In the genomic region with DNA sequence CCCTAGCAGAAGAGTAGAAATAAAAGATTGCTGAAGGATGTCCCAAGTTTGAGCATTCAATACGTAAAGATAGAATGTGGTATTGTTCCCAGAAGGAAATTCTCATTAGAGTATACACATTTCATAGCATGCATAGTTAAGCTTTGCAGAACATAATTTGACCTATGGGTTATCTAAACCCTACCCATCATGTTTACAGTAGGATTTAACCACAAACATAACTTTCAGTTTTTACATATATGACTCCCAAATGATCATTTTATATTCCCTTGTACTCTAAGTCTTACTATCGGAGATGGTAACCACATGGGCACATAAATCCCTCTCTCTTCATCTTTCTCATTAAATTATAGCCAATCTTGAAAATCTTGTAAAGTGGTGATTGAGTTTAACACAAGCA, we compare ENCODE assay signal across 17 cellular contexts. TPM values are rescaled to one million over a fixed set of nuclear protein-coding genes. Genes with fewer than 3 reads are reported as not detected.
DNase-seq lines count a peak whose midpoint lies in the region; ATAC-seq, FAIRE-seq and TF ChIP-seq lines count a peak whose summit lies in the region.
"Had no signal": no experiment of that assay in that cellular context is flagged by ENCODE, and none has a peak within 500 bp of the region (broad histone marks: within the 10 kb centered on the region; RNA-seq: fewer than 3 reads in every experiment).

No MANE protein-coding gene starts in this region.

- H3K9me3 ChIP-seq in IMR-90 (ENCODE audit: control insufficient read depth, insufficient read depth, low read length) (no peaks in the 10 kb centered on the region), small intestine (ENCODE audit: control insufficient read depth, low read depth) (no peaks in the 10 kb centered on the region)
- H3K9me3 ChIP-seq: BLaER1 treated with 17β-estradiol and CSF1 and Interleukin-3, amounts not matched to agents 10 nM and 100 nM had no signal

- H3K23ac ChIP-seq in IMR-90 (ENCODE audit: low read depth, low read length) = no peak overlapping the region

- peaks cover 26% of the 10 kb centered on the region for H3K36me3 ChIP-seq in IMR-90 (ENCODE audit: control insufficient read depth, insufficient read depth, low read length)
- peaks cover 14 to 21% of the 10 kb centered on the region in 2 donors for H3K36me3 ChIP-seq in small intestine (ENCODE audit: control insufficient read depth in 2 of 2, insufficient read depth in 2 of 2, low read length in 2 of 2)

- H3K79me1 ChIP-seq in IMR-90 (ENCODE audit: low read depth in 1 of 2, low read length in 2 of 2) = peaks cover 5 to 11% of the 10 kb centered on the region in 2 experiments

- in situ Hi-C loops in IMR-90 (cut with MboI; ENCODE audit: low sequenced_read_pairs) = no loop called here

- no peak overlapping the region for H2BK20ac ChIP-seq in IMR-90 (ENCODE audit: low read depth, low read length)

- H3K9ac ChIP-seq in IMR-90 (ENCODE audit: low read depth, low read length) = no peak overlapping the region
- H3K9ac ChIP-seq: BLaER1 treated with 17β-estradiol and CSF1 and Interleukin-3, amounts not matched to agents 10 nM and 100 nM; GM23248 had no signal

- dilution Hi-C loops in IMR-90 (cut with HindIII; ENCODE audit: low sequenced_read_pairs, unreplicated experiment) = no loop called here

- no peaks in the 10 kb centered on the region for H3K9me1 ChIP-seq in IMR-90 (ENCODE audit: insufficient read depth, low read length)

- no peak overlapping the region for H2AK9ac ChIP-seq in IMR-90 (replicated peaks; ENCODE audit: low read depth, low read length, poor library complexity)

- H3K4me1 ChIP-seq in IMR-90 (ENCODE audit: control insufficient read depth, insufficient read depth, low read length) = peaks cover 2% of the 10 kb centered on the region; the same call in 1 of the 2 replicates
- no peaks in the 10 kb centered on the region for H3K4me1 ChIP-seq in small intestine (ENCODE audit: control insufficient read depth in 2 of 2, insufficient read depth in 1 of 2, low read depth in 1 of 2, low read length in 1 of 2)
- H3K4me1 ChIP-seq: BLaER1 treated with 17β-estradiol and CSF1 and Interleukin-3, amounts not matched to agents 10 nM and 100 nM had no signal

- TF ChIP-seq POLR2A in IMR-90 (IDR thresholded peaks at IDR 0.05; ENCODE audit: low read depth, low read length) = no peak

- H3K9me3 Mint-ChIP-seq in activated naive CD4-positive, alpha-beta T cell treated with anti-CD3 and anti-CD28 coated beads for 36 hours = no peaks in the 10 kb centered on the region
- H3K9me3 Mint-ChIP-seq in stimulated activated naive B cell treated with anti-CD40 and anti-IgM and Interleukin-4, amounts not matched to agents 10 μg/mL and 1 μg/mL and 100 μg/mL, for 72 hours = no peaks in the 10 kb centered on the region
- H3K9me3 Mint-ChIP-seq: CD4-positive, alpha-beta T cell had no signal

- no CpG with 5 or more reads among the region's 2 CpGs for WGBS in IMR-90 (ENCODE audit: extremely low coverage in 2 of 2, insufficient read length in 1 of 2), 2 experiments
- 90 to 96% (median 95%) methylated on average over 2 of the region's 2 CpGs for WGBS in small intestine, 3 donors

- no peak overlapping the region for H2BK120ac ChIP-seq in IMR-90 (ENCODE audit: low read depth, low read length)

- H4K91ac ChIP-seq in IMR-90 (ENCODE audit: insufficient read depth, low read depth, low read length) = no peak overlapping the region

- CTCF ChIA-PET in activated naive CD4-positive, alpha-beta T cell treated with anti-CD3 and anti-CD28 coated beads for 36 hours (lab: Charles Lee) = interaction anchor here (0.5 kb wide), 1 partner anchor 18 kb away, joined by 4 read pairs; no protein-coding TSS in a partner anchor
- CTCF ChIA-PET in IMR-90 (lab: Yijun Ruan, JAX) = no interaction called here

- no peaks in the 10 kb centered on the region for H4K20me1 ChIP-seq in IMR-90 (ENCODE audit: insufficient read depth, low read length)

- no peak overlapping the region for H3K56ac ChIP-seq in IMR-90 (ENCODE audit: extremely low read depth, insufficient read depth, low read length)

- intact Hi-C loops in activated naive CD4-positive, alpha-beta T cell treated with anti-CD3 and anti-CD28 coated beads for 36 hours (cut with micrococcal nuclease) = no loop called here
- intact Hi-C loops in IMR-90 (cut with micrococcal nuclease) = no loop called here

- H3K14ac ChIP-seq in IMR-90 (replicated peaks; ENCODE audit: low read depth, low read length) = no peak overlapping the region

- H3K4me3 ChIP-seq in IMR-90 (ENCODE audit: insufficient read depth, low read depth, low read length) (no peak overlapping the region), small intestine (ENCODE audit: low read depth in 1 of 2, low read length in 2 of 2) (no peak overlapping the region)
- H3K4me3 ChIP-seq: BLaER1 treated with 17β-estradiol and CSF1 and Interleukin-3, amounts not matched to agents 10 nM and 100 nM; GM12878; GM23248 had no signal

- H3K4ac ChIP-seq in IMR-90 (ENCODE audit: low read depth, low read length) = no peak overlapping the region

- H2AK5ac ChIP-seq in IMR-90 (ENCODE audit: low read depth, low read length) = no peak overlapping the region

- no peaks in the 10 kb centered on the region for H3K27me3 ChIP-seq in IMR-90 (ENCODE audit: control insufficient read depth, insufficient read depth, low read length)
- no peaks in the 10 kb centered on the region for H3K27me3 ChIP-seq in small intestine (ENCODE audit: control insufficient read depth in 2 of 2, insufficient read depth in 2 of 2, low read length in 2 of 2)
- H3K27me3 ChIP-seq: BLaER1 treated with 17β-estradiol and CSF1 and Interleukin-3, amounts not matched to agents 10 nM and 100 nM had no signal

- H3K18ac ChIP-seq in IMR-90 (ENCODE audit: low read depth, low read length) = no peak overlapping the region

- no peak for TF ChIP-seq CTCF in IMR-90 (conservative IDR thresholded peaks at IDR 0.05; ENCODE audit: low read depth, low read length)

- H4K5ac ChIP-seq in IMR-90 (ENCODE audit: low read depth, low read length) = no peak overlapping the region

- FAIRE-seq in small intestine (lab: Jason Lieb, UNC) = no peak
- FAIRE-seq: GM12878, GM18507, H54 had no signal

- no peak overlapping the region for H2AFZ ChIP-seq in IMR-90 (replicated peaks; ENCODE audit: low read length, poor library complexity)
- H2AFZ ChIP-seq: GM23248 had no signal

- ATAC-seq in IMR-90 (ENCODE audit: low read depth) (peak; percentile 78), GM18909 (IDR thresholded peaks at IDR 0.05; ENCODE audit: poor library complexity, unreplicated experiment) (no peak)
- no peak for ATAC-seq in stimulated activated naive B cell treated with anti-CD40 and anti-IgM and Interleukin-4, amounts not matched to agents 10 μg/mL and 1 μg/mL and 100 μg/mL, for 72 hours (replicated peaks)
- ATAC-seq: GM12878, HCT116 had no signal

- no TSS peak for BruUV-seq in IMR-90 (replicated peaks; lab: Mats Ljungman, UMichigan)

- H3K27ac Mint-ChIP-seq in activated naive CD4-positive, alpha-beta T cell treated with anti-CD3 and anti-CD28 coated beads for 36 hours = peak overlapping the region; percentile 17
- peak overlapping the region; percentile 66 for H3K27ac Mint-ChIP-seq in stimulated activated naive B cell treated with anti-CD40 and anti-IgM and Interleukin-4, amounts not matched to agents 10 μg/mL and 1 μg/mL and 100 μg/mL, for 72 hours
- H3K27ac Mint-ChIP-seq: CD4-positive, alpha-beta T cell had no signal

- H3K4me1 Mint-ChIP-seq in activated naive CD4-positive, alpha-beta T cell treated with anti-CD3 and anti-CD28 coated beads for 36 hours (ENCODE audit: low read depth) = peaks cover 10% of the 10 kb centered on the region
- H3K4me1 Mint-ChIP-seq in stimulated activated naive B cell treated with anti-CD40 and anti-IgM and Interleukin-4, amounts not matched to agents 10 μg/mL and 1 μg/mL and 100 μg/mL, for 72 hours = peaks cover 4% of the 10 kb centered on the region in 2 donors

- no peak overlapping the region for H2BK5ac ChIP-seq in IMR-90 (ENCODE audit: low read depth, low read length, poor library complexity, severe bottlenecking)

- peaks cover 23% of the 10 kb centered on the region for H3K36me3 Mint-ChIP-seq in activated naive CD4-positive, alpha-beta T cell treated with anti-CD3 and anti-CD28 coated beads for 36 hours (ENCODE audit: low read depth)
- H3K36me3 Mint-ChIP-seq in stimulated activated naive B cell treated with anti-CD40 and anti-IgM and Interleukin-4, amounts not matched to agents 10 μg/mL and 1 μg/mL and 100 μg/mL, for 72 hours = peaks cover 11 to 27% of the 10 kb centered on the region in 2 donors

- POLR2A ChIA-PET in IMR-90 (lab: Charles Lee; ENCODE audit: unreplicated experiment) = no interaction called here

- no peaks in the 10 kb centered on the region for H3K27me3 Mint-ChIP-seq in activated naive CD4-positive, alpha-beta T cell treated with anti-CD3 and anti-CD28 coated beads for 36 hours (ENCODE audit: low read depth)
- no peaks in the 10 kb centered on the region for H3K27me3 Mint-ChIP-seq in stimulated activated naive B cell treated with anti-CD40 and anti-IgM and Interleukin-4, amounts not matched to agents 10 μg/mL and 1 μg/mL and 100 μg/mL, for 72 hours
- H3K27me3 Mint-ChIP-seq: CD4-positive, alpha-beta T cell had no signal

- no peak overlapping the region for H2BK15ac ChIP-seq in IMR-90 (ENCODE audit: low read depth, low read length)

- TF ChIP-seq RAD21 in IMR-90 (IDR thresholded peaks at IDR 0.05; ENCODE audit: low read length) = no peak

- no peak overlapping the region for H4K8ac ChIP-seq in IMR-90 (ENCODE audit: low read depth in 2 of 2, low read length in 2 of 2)

- no peak overlapping the region for H3K4me3 Mint-ChIP-seq in activated naive CD4-positive, alpha-beta T cell treated with anti-CD3 and anti-CD28 coated beads for 36 hours
- no peak overlapping the region for H3K4me3 Mint-ChIP-seq in stimulated activated naive B cell treated with anti-CD40 and anti-IgM and Interleukin-4, amounts not matched to agents 10 μg/mL and 1 μg/mL and 100 μg/mL, for 72 hours
- H3K4me3 Mint-ChIP-seq: CD4-positive, alpha-beta T cell had no signal

- H3K27ac ChIP-seq in IMR-90 (ENCODE audit: insufficient read depth, low read length) (no peak overlapping the region), small intestine (ENCODE audit: low read depth in 1 of 2, low read length in 1 of 2) (no peak overlapping the region)
- H3K27ac ChIP-seq: BLaER1 treated with 17β-estradiol and CSF1 and Interleukin-3, amounts not matched to agents 10 nM and 100 nM; GM23248 had no signal

- no peak for DNase-seq in activated naive CD4-positive, alpha-beta T cell treated with anti-CD3 and anti-CD28 coated beads for 36 hours
- no peak for DNase-seq in activated naive CD4-positive, alpha-beta T cell treated with Interleukin-2 at 50 U/mL for 16 hours
- DNase-seq in IMR-90 = peak; percentile 47
- peak; percentile 18 for DNase-seq in iris pigment epithelial cell (ENCODE audit: low read depth)
- DNase-seq in stimulated activated naive B cell treated with anti-CD40 and anti-IgM and Interleukin-4, amounts not matched to agents 10 μg/mL and 1 μg/mL and 100 μg/mL, for 72 hours = no peak
- no peak for DNase-seq in small intestine
- DNase-seq: ACHN; Calu3; CD4-positive, alpha-beta T cell; DMS 273 treated with DMSO at 0.1 percent for 48 hours; GM23248 had no signal

- H3K4me2 ChIP-seq in IMR-90 (ENCODE audit: low read depth, low read length) = no peak overlapping the region
- H3K4me2 ChIP-seq: BLaER1 treated with 17β-estradiol and CSF1 and Interleukin-3, amounts not matched to agents 10 nM and 100 nM had no signal

RNA-seq across cellular contexts. Expression of gene SYNRG, which starts 50.9 kb away (rescaled TPM):
- 10 to 100 TPM; 39.1 to 40.1 TPM for total RNA-seq in activated naive CD4-positive, alpha-beta T cell treated with anti-CD3 and anti-CD28 coated beads for 36 hours
- total RNA-seq in IMR-90 (2012; rRNA removed) = 11.4 and 11.7 TPM in 2 replicates
- polyA plus RNA-seq in IMR-90 (2012; rRNA removed) = 12.1 and 15.2 TPM in 2 replicates
- polyA plus RNA-seq in IMR-90 (2012; cell fraction: cytosol; rRNA removed) = 5.6 and 7.1 TPM in 2 replicates
- polyA plus RNA-seq in IMR-90 (2012; cell fraction: nucleus; rRNA removed; ENCODE audit: low replicate concordance) = 7.5 and 21.0 TPM in 2 replicates
- polyA plus RNA-seq in small intestine = 1 to 10 TPM; 7.6 to 9.7 (median 8.7) TPM

Comparison
In these comparisons a context has a peak if more than half of its experiments do, and no peak if none do; other contexts are left out.
1. DNase-seq: peak in IMR-90 (single experiment) and iris pigment epithelial cell (single experiment); none in activated naive CD4-positive, alpha-beta T cell treated with anti-CD3 and anti-CD28 coated beads for 36 hours (single experiment), activated naive CD4-positive, alpha-beta T cell treated with Interleukin-2 at 50 U/mL for 16 hours (single experiment), stimulated activated naive B cell treated with anti-CD40 and anti-IgM and Interleukin-4, amounts not matched to agents 10 μg/mL and 1 μg/mL and 100 μg/mL, for 72 hours (single experiment) and small intestine (single experiment).